ENCODE assay signal across 8 cellular contexts in the genomic region with DNA sequence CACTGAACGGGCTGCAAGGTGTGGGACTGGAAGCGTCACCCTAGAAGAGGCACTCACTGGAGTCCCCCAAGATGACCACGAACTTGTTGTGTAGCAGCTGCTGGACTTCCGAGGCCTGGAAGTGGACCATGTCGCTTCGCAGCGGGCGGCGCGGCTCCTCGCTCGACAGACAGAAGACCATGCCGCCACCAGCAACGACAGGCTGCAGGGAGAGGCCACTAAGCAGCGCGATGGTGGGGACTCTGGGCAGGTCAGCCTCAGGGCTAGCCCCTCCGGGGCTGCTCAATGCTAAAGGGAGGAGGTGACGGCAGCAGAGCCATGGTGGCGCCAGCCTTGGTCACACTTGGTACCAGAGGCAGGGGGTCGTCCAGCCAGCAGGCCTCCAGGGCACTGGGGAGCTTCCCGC. TPM values are rescaled to one million over a fixed set of nuclear protein-coding genes. Genes with fewer than 3 reads are reported as not detected.
DNase-seq lines count a peak whose midpoint lies in the region; ATAC-seq and TF ChIP-seq lines count a peak whose summit lies in the region.

No MANE protein-coding gene starts in this region.

- H3K27me3 Mint-ChIP-seq in effector memory CD8-positive, alpha-beta T cell, result no peaks in the 10 kb centered on the region
- H3K27me3 Mint-ChIP-seq in neural crest cell (ENCODE audit: low read depth), result no peaks in the 10 kb centered on the region

- H3K9ac ChIP-seq in BLaER1, result peak overlapping the region; percentile 92

- TF ChIP-seq CTCF in LNCaP clone FGC (IDR thresholded peaks at IDR 0.05; ENCODE audit: control insufficient read depth, extremely low read depth, insufficient read depth) (no peak), neural crest cell (conservative IDR thresholded peaks at IDR 0.05) (no peak)

- H3K36me3 ChIP-seq in BLaER1, result peaks cover 13% of the 10 kb centered on the region; the same call in 1 of the 2 replicates

- no peaks in the 10 kb centered on the region for H4K20me1 ChIP-seq in BLaER1

- H3K27ac Mint-ChIP-seq in effector memory CD8-positive, alpha-beta T cell, result peak overlapping the region; percentile 76 to 78
- peak overlapping the region; percentile 25 for H3K27ac Mint-ChIP-seq in neural crest cell (ENCODE audit: unreplicated experiment)

- no peaks in the 10 kb centered on the region for H3K9me3 ChIP-seq in BLaER1

- H3K4me3 ChIP-seq in BLaER1 (peak overlapping the region; percentile 83), LNCaP clone FGC (ENCODE audit: low read depth, low read length) (peak overlapping the region; percentile 82)

- DNase-seq in LNCaP clone FGC (ENCODE audit: low read depth), result no peak
- no peak for DNase-seq in effector memory CD8-positive, alpha-beta T cell
- no peak for DNase-seq in neural crest cell (ENCODE audit: low read depth, low spot score)
- DNase-seq in cerebellum (ENCODE audit: low spot score), result no peak

- peaks cover 17 to 37% of the 10 kb centered on the region in 2 donors for H3K4me1 Mint-ChIP-seq in effector memory CD8-positive, alpha-beta T cell (ENCODE audit: low read depth in 2 of 2)
- peaks cover 13% of the 10 kb centered on the region for H3K4me1 Mint-ChIP-seq in neural crest cell

- H3K4me3 Mint-ChIP-seq in effector memory CD8-positive, alpha-beta T cell, result peak overlapping the region; percentile 72 to 87
- peak overlapping the region; percentile 88 for H3K4me3 Mint-ChIP-seq in neural crest cell

- H3K4me2 ChIP-seq in BLaER1, result peak overlapping the region; percentile 95

- peaks cover 7% of the 10 kb centered on the region for H3K36me3 Mint-ChIP-seq in effector memory CD8-positive, alpha-beta T cell (ENCODE audit: insufficient read depth)
- peaks cover 27% of the 10 kb centered on the region for H3K36me3 Mint-ChIP-seq in neural crest cell (ENCODE audit: low read depth)

- ATAC-seq in effector memory CD8-positive, alpha-beta T cell (replicated peaks), result no peak
- ATAC-seq in GM19397 (IDR thresholded peaks at IDR 0.05; ENCODE audit: unreplicated experiment) (no peak), GM18858 (IDR thresholded peaks at IDR 0.05; ENCODE audit: unreplicated experiment) (no peak), GM21723 (IDR thresholded peaks at IDR 0.05; ENCODE audit: unreplicated experiment) (no peak)

- H3K4me1 ChIP-seq in BLaER1, result peaks cover 43% of the 10 kb centered on the region

- H3K9me3 Mint-ChIP-seq in effector memory CD8-positive, alpha-beta T cell, result no peaks in the 10 kb centered on the region
- H3K9me3 Mint-ChIP-seq in neural crest cell, result no peaks in the 10 kb centered on the region

- no peaks in the 10 kb centered on the region for H3K27me3 ChIP-seq in BLaER1

- peak overlapping the region; percentile 97 for H3K27ac ChIP-seq in BLaER1

RNA-seq across cellular contexts. Expression of a gene that starts 0.7 kb away (rescaled TPM):
- total RNA-seq in neural crest cell, result 68.7 and 71.9 TPM in 2 replicates
- 20.0 TPM for total RNA-seq in cerebellum

RNA-seq across cellular contexts. Expression of a gene that starts 0.8 kb away (rescaled TPM):
- total RNA-seq in neural crest cell, result 49.8 and 50.6 TPM in 2 replicates
- 32.6 TPM for total RNA-seq in cerebellum

RNA-seq across cellular contexts. Expression of a gene that starts 23.6 kb away (rescaled TPM):
- total RNA-seq in neural crest cell, result not detected in 2 replicates
- total RNA-seq in cerebellum, result not detected

RNA-seq across cellular contexts. Expression of a gene that starts 24.9 kb away (rescaled TPM):
- not detected in 2 replicates for total RNA-seq in neural crest cell
- total RNA-seq in cerebellum, result not detected

RNA-seq across cellular contexts. Expression of a gene that starts 33.5 kb away (rescaled TPM):
- total RNA-seq in neural crest cell (86.5 and 88.7 TPM in 2 replicates), cerebellum (103 TPM)
